In genomic region chr2:234306426-234307173, GRCh38 we compare ENCODE assay signal across 17 cellular contexts.
DNase-seq lines count a peak whose midpoint lies in the region; ATAC-seq, FAIRE-seq and TF ChIP-seq lines count a peak whose summit lies in the region.
"Had no signal": no experiment of that assay in that cellular context is flagged by ENCODE, and none has a peak within 500 bp of the region (broad histone marks: within the 10 kb centered on the region; RNA-seq: fewer than 3 reads in every experiment).

No MANE protein-coding gene starts in this region.

- H3K9me3 ChIP-seq in CD8-positive, alpha-beta T cell (ENCODE audit: low read length), result no peaks in the 10 kb centered on the region
- H3K9me3 ChIP-seq in keratinocyte (ENCODE audit: control insufficient read depth, low read depth, low read length) (peaks cover 3% of the 10 kb centered on the region), upper lobe of right lung (no peaks in the 10 kb centered on the region)
- H3K9me3 ChIP-seq: esophagus muscularis mucosa had no signal

- dilution Hi-C loops in keratinocyte (cut with MboI; ENCODE audit: extremely low pct_ligation_motif_present, low sequenced_read_pairs), result no loop called here

- no peaks in the 10 kb centered on the region for H3K27me3 ChIP-seq in CD8-positive, alpha-beta T cell (ENCODE audit: insufficient read depth, low read length)
- H3K27me3 ChIP-seq in keratinocyte (ENCODE audit: control insufficient read depth, extremely low read depth, insufficient read depth, low read length) (no peaks in the 10 kb centered on the region), upper lobe of right lung (no peaks in the 10 kb centered on the region)
- H3K27me3 ChIP-seq: esophagus muscularis mucosa had no signal

- DNase-seq in CD14-positive monocyte (ENCODE audit: low spot score) (no peak), keratinocyte (ENCODE audit: low read depth, low spot score) (peak; percentile 89), NK-92 (lab: John Stamatoyannopoulos, UW; ENCODE audit: unreplicated experiment) (no peak), upper lobe of right lung (no peak), HEK293T (ENCODE audit: extremely low spot score) (no peak)
- no peak for DNase-seq in CD8-positive, alpha-beta T cell
- DNase-seq in activated T-helper 1 cell treated with anti-CD3 and anti-CD28 coated beads, Interleukin-12 subunit alpha, Interleukin-12 subunit beta, Interleukin-2, Interleukin-4 antibody, amounts not matched to agents 30 ng/mL and 10 ng/mL and 1 ng/mL, durations not matched to agents 14 hours and 24 hours and 36 hours (ENCODE audit: low spot score), result no peak
- DNase-seq: activated CD4-positive, CD25-positive, alpha-beta regulatory T cell treated with anti-CD3 and anti-CD28 coated beads, Interleukin-2, amount 50 U/mL, for 72 hours; DMS153; dorsolateral prefrontal cortex; NCI-H1092 treated with DMSO at 0.1 percent for 48 hours; NCI-H526; OCI-M1; T-helper 9 cell had no signal

- no peak overlapping the region for H3K27ac ChIP-seq in CD8-positive, alpha-beta T cell (ENCODE audit: low read depth, low read length)
- H3K27ac ChIP-seq in keratinocyte (ENCODE audit: control insufficient read depth, insufficient read depth, low read length), result peak overlapping the region; percentile 73
- no peak overlapping the region for H3K27ac ChIP-seq in upper lobe of right lung
- H3K27ac ChIP-seq: dorsolateral prefrontal cortex, esophagus muscularis mucosa, KMS-11, parathyroid adenoma had no signal

- H3K36me3 Mint-ChIP-seq in CD14-positive monocyte, result peaks cover 5% of the 10 kb centered on the region in 2 donors
- H3K36me3 Mint-ChIP-seq in CD8-positive, alpha-beta T cell, result no peaks in the 10 kb centered on the region
- peaks cover 16% of the 10 kb centered on the region for H3K36me3 Mint-ChIP-seq in activated T-helper 1 cell treated with anti-CD3 and anti-CD28 coated beads, Interleukin-12 subunit alpha, Interleukin-12 subunit beta, Interleukin-2, Interleukin-4 antibody, amounts not matched to agents 30 ng/mL and 10 ng/mL and 1 ng/mL, durations not matched to agents 14 hours and 24 hours and 36 hours (ENCODE audit: low read depth)

- POLR2A ChIA-PET in CD8-positive, alpha-beta T cell (lab: Charles Lee), result no interaction called here
- POLR2A ChIA-PET in HEK293T (lab: Yijun Ruan, JAX), result no interaction called here

- intact Hi-C loops in CD14-positive monocyte (cut with micrococcal nuclease), result loop anchor here in 1 of 2 donors (5.0 kb wide), 2 partner anchors 121 to 191 kb away; partner anchors contain the start of gene ARL4C
- intact Hi-C loops in CD8-positive, alpha-beta T cell (cut with DNase I, micrococcal nuclease), result loop anchor here (5.0 kb wide), 2 partner anchors 61 to 116 kb away; no protein-coding TSS in a partner anchor
- intact Hi-C loops in activated T-helper 1 cell treated with anti-CD3 and anti-CD28 coated beads, Interleukin-12 subunit alpha, Interleukin-12 subunit beta, Interleukin-2, Interleukin-4 antibody, amounts not matched to agents 30 ng/mL and 10 ng/mL and 1 ng/mL, durations not matched to agents 14 hours and 24 hours and 36 hours (cut with micrococcal nuclease), result loop anchor here (10.0 kb wide), 1 partner anchor 1062 kb away; no protein-coding TSS in a partner anchor
- intact Hi-C loops in upper lobe of right lung (cut with DNase I), result no loop called here

- peaks cover 25% of the 10 kb centered on the region for H3K4me1 ChIP-seq in CD8-positive, alpha-beta T cell (ENCODE audit: insufficient read depth, low read length)
- peaks cover 50% of the 10 kb centered on the region for H3K4me1 ChIP-seq in keratinocyte (ENCODE audit: control insufficient read depth, extremely low read depth, insufficient read depth, low read length)
- H3K4me1 ChIP-seq in upper lobe of right lung, result no peaks in the 10 kb centered on the region
- H3K4me1 ChIP-seq: parathyroid adenoma had no signal

- H2AFZ ChIP-seq in keratinocyte (ENCODE audit: control insufficient read depth, low read length), result no peak overlapping the region
- H2AFZ ChIP-seq: parathyroid adenoma had no signal

- peaks cover 2 to 14% (median 4%) of the 10 kb centered on the region in 7 donors for H3K9me3 Mint-ChIP-seq in CD14-positive monocyte
- H3K9me3 Mint-ChIP-seq in CD8-positive, alpha-beta T cell, result no peaks in the 10 kb centered on the region
- H3K9me3 Mint-ChIP-seq in activated T-helper 1 cell treated with anti-CD3 and anti-CD28 coated beads, Interleukin-12 subunit alpha, Interleukin-12 subunit beta, Interleukin-2, Interleukin-4 antibody, amounts not matched to agents 30 ng/mL and 10 ng/mL and 1 ng/mL, durations not matched to agents 14 hours and 24 hours and 36 hours, result peaks cover 14% of the 10 kb centered on the region

- peak overlapping the region; percentile 59 for H3K9ac ChIP-seq in keratinocyte (ENCODE audit: control insufficient read depth, extremely low read depth, insufficient read depth, low read length)
- H3K9ac ChIP-seq: KMS-11, parathyroid adenoma had no signal

- no peaks in the 10 kb centered on the region for H4K20me1 ChIP-seq in keratinocyte (ENCODE audit: control insufficient read depth, extremely low read depth, insufficient read depth, low read length)

- peak; percentile 99 for FAIRE-seq in keratinocyte (lab: Jason Lieb, UNC)

- TF ChIP-seq CTCF in CD14-positive monocyte (IDR thresholded peaks at IDR 0.05) (no peak), keratinocyte (optimal IDR thresholded peaks at IDR 0.05 in 1 of 3, IDR thresholded peaks at IDR 0.05 in 1 of 3, conservative IDR thresholded peaks at IDR 0.05 in 1 of 3; ENCODE audit: extremely low read depth in 1 of 3, insufficient read depth in 2 of 3, low read length in 3 of 3) (no peak), upper lobe of right lung (IDR thresholded peaks at IDR 0.05) (no peak)
- no peak for TF ChIP-seq CTCF in CD8-positive, alpha-beta T cell (IDR thresholded peaks at IDR 0.05)

- H3K36me3 ChIP-seq in CD8-positive, alpha-beta T cell (ENCODE audit: insufficient read depth, low read length), result no peaks in the 10 kb centered on the region
- H3K36me3 ChIP-seq in keratinocyte (ENCODE audit: control insufficient read depth in 2 of 2, extremely low read depth in 1 of 2, insufficient read depth in 2 of 2, low read length in 2 of 2) (no peaks in the 10 kb centered on the region), upper lobe of right lung (no peaks in the 10 kb centered on the region)
- H3K36me3 ChIP-seq: esophagus muscularis mucosa had no signal

- CTCF ChIA-PET in CD8-positive, alpha-beta T cell (lab: Charles Lee), result interaction anchor here (0.6 to 2.4 kb wide), 2 partner anchors 17 to 116 kb away, joined by 3 to 9 read pairs; no protein-coding TSS in a partner anchor
- CTCF ChIA-PET in HEK293T (lab: Yijun Ruan, JAX), result no interaction called here

- no peaks in the 10 kb centered on the region for H3K79me2 ChIP-seq in keratinocyte (ENCODE audit: control insufficient read depth, insufficient read depth, low read length)
- H3K79me2 ChIP-seq: parathyroid adenoma had no signal

- no peak overlapping the region for H3K4me3 ChIP-seq in CD8-positive, alpha-beta T cell (ENCODE audit: low read depth, low read length)
- H3K4me3 ChIP-seq in keratinocyte (ENCODE audit: control insufficient read depth in 2 of 3, extremely low read depth in 1 of 3, insufficient read depth in 2 of 3, low read depth in 1 of 3, low read length in 3 of 3) (peak overlapping the region in 2 of 3 experiments; percentile 33 to 38), upper lobe of right lung (no peak overlapping the region)
- H3K4me3 ChIP-seq: dorsolateral prefrontal cortex, esophagus muscularis mucosa had no signal

- H3K4me3 Mint-ChIP-seq in CD14-positive monocyte, result no peak overlapping the region
- no peak overlapping the region for H3K4me3 Mint-ChIP-seq in CD8-positive, alpha-beta T cell
- no peak overlapping the region for H3K4me3 Mint-ChIP-seq in activated T-helper 1 cell treated with anti-CD3 and anti-CD28 coated beads, Interleukin-12 subunit alpha, Interleukin-12 subunit beta, Interleukin-2, Interleukin-4 antibody, amounts not matched to agents 30 ng/mL and 10 ng/mL and 1 ng/mL, durations not matched to agents 14 hours and 24 hours and 36 hours

- H3K4me2 ChIP-seq in keratinocyte (ENCODE audit: control insufficient read depth, extremely low read depth, insufficient read depth, low read depth, low read length), result peak overlapping the region; percentile 82
- H3K4me2 ChIP-seq: KMS-11 had no signal

- no peak for ATAC-seq in CD8-positive, alpha-beta T cell
- ATAC-seq in upper lobe of right lung, result no peak

- H3K27me3 Mint-ChIP-seq in CD14-positive monocyte (ENCODE audit: low read depth in 3 of 3), result peaks cover 7 to 11% (median 10%) of the 10 kb centered on the region in 3 donors
- no peaks in the 10 kb centered on the region for H3K27me3 Mint-ChIP-seq in CD8-positive, alpha-beta T cell (ENCODE audit: low read depth)
- H3K27me3 Mint-ChIP-seq in activated T-helper 1 cell treated with anti-CD3 and anti-CD28 coated beads, Interleukin-12 subunit alpha, Interleukin-12 subunit beta, Interleukin-2, Interleukin-4 antibody, amounts not matched to agents 30 ng/mL and 10 ng/mL and 1 ng/mL, durations not matched to agents 14 hours and 24 hours and 36 hours (ENCODE audit: insufficient read depth), result no peaks in the 10 kb centered on the region

- H3K4me1 Mint-ChIP-seq in CD14-positive monocyte, result peaks cover 35% of the 10 kb centered on the region
- H3K4me1 Mint-ChIP-seq in CD8-positive, alpha-beta T cell (ENCODE audit: low read depth), result peaks cover 46% of the 10 kb centered on the region
- peaks cover 79% of the 10 kb centered on the region for H3K4me1 Mint-ChIP-seq in activated T-helper 1 cell treated with anti-CD3 and anti-CD28 coated beads, Interleukin-12 subunit alpha, Interleukin-12 subunit beta, Interleukin-2, Interleukin-4 antibody, amounts not matched to agents 30 ng/mL and 10 ng/mL and 1 ng/mL, durations not matched to agents 14 hours and 24 hours and 36 hours (ENCODE audit: low read depth)

- no peaks in the 10 kb centered on the region for H3K9me1 ChIP-seq in keratinocyte (ENCODE audit: control insufficient read depth, extremely low read depth, insufficient read depth, low read length)

- peak overlapping the region in 5 of 7 donors; percentile 42 to 94 (median 66) for H3K27ac Mint-ChIP-seq in CD14-positive monocyte
- peak overlapping the region; percentile 14 for H3K27ac Mint-ChIP-seq in CD8-positive, alpha-beta T cell
- H3K27ac Mint-ChIP-seq in activated T-helper 1 cell treated with anti-CD3 and anti-CD28 coated beads, Interleukin-12 subunit alpha, Interleukin-12 subunit beta, Interleukin-2, Interleukin-4 antibody, amounts not matched to agents 30 ng/mL and 10 ng/mL and 1 ng/mL, durations not matched to agents 14 hours and 24 hours and 36 hours, result peak overlapping the region; percentile 99

TF ChIP-seq in HEK293T, 16 proteins besides CTCF, POLR2A, EP300 and RAD21 (continues in another document):
- no peak for TF ChIP-seq LEF1 (IDR thresholded peaks at IDR 0.05; ENCODE audit: borderline replicate concordance)
- TF ChIP-seq NFRKB (IDR thresholded peaks at IDR 0.05), result no peak
- TF ChIP-seq FOXA1 (IDR thresholded peaks at IDR 0.05), result no peak
- TF ChIP-seq FOXK2 (IDR thresholded peaks at IDR 0.05), result no peak
- TF ChIP-seq TARDBP (IDR thresholded peaks at IDR 0.05), result no peak

Comparison
In these comparisons a context has a peak if more than half of its experiments do, and no peak if none do; other contexts are left out.
1. H3K27ac Mint-ChIP-seq: peak in every context shown above with its lines; median percentile 99 in activated T-helper 1 cell treated with anti-CD3 and anti-CD28 coated beads, Interleukin-12 subunit alpha, Interleukin-12 subunit beta, Interleukin-2, Interleukin-4 antibody, amounts not matched to agents 30 ng/mL and 10 ng/mL and 1 ng/mL, durations not matched to agents 14 hours and 24 hours and 36 hours; 66 in CD14-positive monocyte; 14 in CD8-positive, alpha-beta T cell.
2. H3K4me3 ChIP-seq: peak in keratinocyte (2 of 3); none in CD8-positive, alpha-beta T cell (single experiment) and upper lobe of right lung (single experiment).